1 cellular context compared by ENCODE assay signal in the genomic region with DNA sequence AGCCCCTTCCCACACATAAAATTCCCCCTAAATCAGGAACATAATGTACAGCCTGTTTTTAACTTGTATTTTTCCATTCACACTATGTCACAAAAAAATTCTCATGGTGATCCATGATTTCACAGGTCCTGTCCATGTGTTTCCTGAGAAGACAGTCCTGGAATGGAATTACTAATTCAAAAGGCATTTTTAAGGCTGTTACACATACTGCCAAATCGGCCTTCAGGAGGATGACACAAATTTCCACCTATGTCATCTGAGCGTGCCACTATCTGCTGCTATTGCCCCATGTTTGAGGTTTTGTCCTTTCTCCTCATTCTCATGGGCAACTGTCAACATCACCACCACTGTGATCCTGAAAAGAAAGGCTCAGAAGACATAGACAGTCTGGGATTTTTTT.
TF ChIP-seq lines count a peak whose summit lies in the region.

No MANE protein-coding gene starts in this region.

TF ChIP-seq in IMR-90, 13 proteins besides CTCF, POLR2A, EP300 and RAD21:
- TF ChIP-seq RFX5 (IDR thresholded peaks at IDR 0.05; ENCODE audit: low read depth, low read length) (no peak), RCOR1 (IDR thresholded peaks at IDR 0.05; ENCODE audit: insufficient replicate concordance, low read length) (no peak), CHD1 (IDR thresholded peaks at IDR 0.05; ENCODE audit: low read depth, low read length) (no peak), NFE2L2 (IDR thresholded peaks at IDR 0.05; ENCODE audit: low read depth, low read length) (peak; percentile 52; the same call in 1 of the 2 replicates), USF2 (IDR thresholded peaks at IDR 0.05; ENCODE audit: low read depth, low read length) (no peak), MXI1 (IDR thresholded peaks at IDR 0.05; ENCODE audit: borderline replicate concordance, low read depth, low read length) (peak; percentile 76; the same call in 1 of the 2 replicates), FOS (IDR thresholded peaks at IDR 0.05; ENCODE audit: low read depth, low read length) (peak; percentile 68; the same call in 1 of the 2 replicates), CEBPB (IDR thresholded peaks at IDR 0.05; ENCODE audit: low read depth, low read length) (peak; percentile 98), BHLHE40 (IDR thresholded peaks at IDR 0.05; ENCODE audit: low read depth, low read length) (peak; percentile 91), MAFK (IDR thresholded peaks at IDR 0.05; ENCODE audit: low read depth, low read length) (peak; percentile 35; the same call in 1 of the 2 replicates), MAZ (IDR thresholded peaks at IDR 0.05; ENCODE audit: borderline replicate concordance, low read depth, low read length) (no peak), SMC3 (IDR thresholded peaks at IDR 0.05; ENCODE audit: low read depth, low read length) (peak; percentile 11; the same call in 1 of the 2 replicates)
- TF ChIP-seq, protein P1, sequence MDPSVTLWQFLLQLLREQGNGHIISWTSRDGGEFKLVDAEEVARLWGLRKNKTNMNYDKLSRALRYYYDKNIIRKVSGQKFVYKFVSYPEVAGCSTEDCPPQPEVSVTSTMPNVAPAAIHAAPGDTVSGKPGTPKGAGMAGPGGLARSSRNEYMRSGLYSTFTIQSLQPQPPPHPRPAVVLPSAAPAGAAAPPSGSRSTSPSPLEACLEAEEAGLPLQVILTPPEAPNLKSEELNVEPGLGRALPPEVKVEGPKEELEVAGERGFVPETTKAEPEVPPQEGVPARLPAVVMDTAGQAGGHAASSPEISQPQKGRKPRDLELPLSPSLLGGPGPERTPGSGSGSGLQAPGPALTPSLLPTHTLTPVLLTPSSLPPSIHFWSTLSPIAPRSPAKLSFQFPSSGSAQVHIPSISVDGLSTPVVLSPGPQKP (IDR thresholded peaks at IDR 0.05; ENCODE audit: borderline replicate concordance, low read depth, low read length): no peak
TF ChIP-seq in IMR-90: peak in this region for 7.
